ENCODE assay signal across 8 cellular contexts in genomic region chr2:159615936-159616733, GRCh38. TPM values are rescaled to one million over a fixed set of nuclear protein-coding genes. Genes with fewer than 3 reads are reported as not detected.
A peak's percentile ranks its signal among the peaks of the same experiment; 100 is the strongest.
DNase-seq lines count a peak whose midpoint lies in the region; ATAC-seq and TF ChIP-seq lines count a peak whose summit lies in the region.

TSS of gene BAZ2B (minus strand) at chr2:159616548. CDS start at chr2:159478719, 137,829 bp downstream.

- BruUV-seq in OCI-LY7 (replicated peaks; lab: Mats Ljungman, UMichigan) = no TSS peak

- no peak within 1 kb of the TSS for H4K8ac ChIP-seq in neuronal stem cell (ENCODE audit: low read depth, low read length)

- peaks cover 3% of the 10 kb centered on the region for H3K79me1 ChIP-seq in neuronal stem cell (ENCODE audit: low read depth, low read length)

- no peak within 1 kb of the TSS for H3K4ac ChIP-seq in neuronal stem cell (ENCODE audit: low read length)

- intact Hi-C loops in OCI-LY7 (cut with micrococcal nuclease; ENCODE audit: unreplicated experiment) = loop anchor here (5.0 kb wide), 1 partner anchor 191 kb away; no protein-coding TSS in a partner anchor
- intact Hi-C loops in Right ventricle myocardium inferior (cut with DNase I) = loop anchor here (1.0 to 10.0 kb wide), 3 partner anchors 96 to 653 kb away; partner anchors contain the start of genes MARCHF7 and WDSUB1
- intact Hi-C loops in aorta (cut with DNase I) = loop anchor here (1.0 to 10.0 kb wide), 3 partner anchors 96 to 161 kb away; partner anchors contain the start of gene MARCHF7 (in 2 of the 2)

- peak within 1 kb of the TSS; percentile 91 for H3K23ac ChIP-seq in neuronal stem cell (ENCODE audit: low read depth, low read length, poor library complexity)

- TF ChIP-seq CTCF in OCI-LY7 (conservative IDR thresholded peaks at IDR 0.05; ENCODE audit: low read length) = no peak

- H3K36me3 ChIP-seq in OCI-LY7 (ENCODE audit: insufficient read depth, low read length) = no peaks in the 10 kb centered on the region
- H3K36me3 ChIP-seq in neuronal stem cell (replicated peaks in 1 of 2; ENCODE audit: control insufficient read depth in 2 of 2, insufficient read depth in 2 of 2, low read length in 2 of 2) = no peaks in the 10 kb centered on the region
- H3K36me3 ChIP-seq in aorta (ENCODE audit: control insufficient read depth in 1 of 2, insufficient read depth in 2 of 2, low read length in 1 of 2) = no peaks in the 10 kb centered on the region

- peak within 1 kb of the TSS; percentile 84 for H2BK12ac ChIP-seq in neuronal stem cell (ENCODE audit: low read length)

- peak within 1 kb of the TSS; percentile 99 for H2BK5ac ChIP-seq in neuronal stem cell (ENCODE audit: low read length)

- CTCF ChIA-PET in OCI-LY7 (lab: Charles Lee; ENCODE audit: unreplicated experiment) = no interaction called here

- H3K79me2 ChIP-seq in OCI-LY7 (ENCODE audit: insufficient read depth, low read depth, low read length) = no peaks in the 10 kb centered on the region

- peak within 1 kb of the TSS; percentile 100 for H3K18ac ChIP-seq in neuronal stem cell (ENCODE audit: low read length)

- peak within 1 kb of the TSS; percentile 98 for H3K14ac ChIP-seq in neuronal stem cell (ENCODE audit: low read length)

- H3K4me3 ChIP-seq in OCI-LY7 (ENCODE audit: low read depth, low read length, poor library complexity, severe bottlenecking) = peak within 1 kb of the TSS; percentile 63
- H3K4me3 ChIP-seq in neuronal stem cell (ENCODE audit: low read length in 2 of 2) = peak within 1 kb of the TSS; percentile 68 to 94
- peak within 1 kb of the TSS; percentile 55 to 62 for H3K4me3 ChIP-seq in aorta (ENCODE audit: low read length in 2 of 2)

- H2AFZ ChIP-seq in OCI-LY7 (ENCODE audit: low read length) = no peak within 1 kb of the TSS
- peak within 1 kb of the TSS; percentile 72 for H2AFZ ChIP-seq in neuronal stem cell (ENCODE audit: low read length)

- peak within 1 kb of the TSS; percentile 87 for H2BK120ac ChIP-seq in neuronal stem cell (ENCODE audit: low read depth, low read length)

- WGBS in neuronal stem cell (ENCODE audit: extremely low coverage in 2 of 2, insufficient read length in 2 of 2, insufficient replicate concordance in 1 of 2), 2 donors = no CpG with 5 or more reads among the region's 35 CpGs
- 0% methylated on average over 35 of the region's 35 CpGs for WGBS in aorta, 2 donors

- H3K9me2 ChIP-seq in OCI-LY7 (ENCODE audit: insufficient read depth, low read length) = no peaks in the 10 kb centered on the region

- no peaks in the 10 kb centered on the region for H4K20me1 ChIP-seq in OCI-LY7 (ENCODE audit: insufficient read depth, low read length)

- H3K4me2 ChIP-seq in OCI-LY7 (ENCODE audit: low read length) = peak within 1 kb of the TSS; percentile 49; the same call in 1 of the 2 replicates
- peak within 1 kb of the TSS; percentile 49 for H3K4me2 ChIP-seq in neuronal stem cell (ENCODE audit: insufficient read depth, low read length, poor library complexity, severe bottlenecking)

- H3K27me3 ChIP-seq in neuronal stem cell (ENCODE audit: control insufficient read depth in 3 of 3, insufficient read depth in 3 of 3, low read depth in 1 of 3, low read length in 3 of 3) = no peaks in the 10 kb centered on the region
- no peaks in the 10 kb centered on the region for H3K27me3 ChIP-seq in aorta (ENCODE audit: control insufficient read depth in 1 of 2, insufficient read depth in 2 of 2, low read length in 1 of 2)

- H4K91ac ChIP-seq in neuronal stem cell (ENCODE audit: low read depth, low read length, poor library complexity) = no peak within 1 kb of the TSS

- H3K27ac ChIP-seq in OCI-LY7 (ENCODE audit: low read depth, low read length, poor library complexity, severe bottlenecking) (no peak within 1 kb of the TSS), neuronal stem cell (replicated peaks; ENCODE audit: low read length) (peak within 1 kb of the TSS; percentile 99), aorta (ENCODE audit: low read depth in 1 of 2, low read length in 2 of 2) (peak within 1 kb of the TSS; percentile 62 to 82)

- ATAC-seq in GM21367 (IDR thresholded peaks at IDR 0.05; ENCODE audit: unreplicated experiment) = peak; percentile 46
- ATAC-seq in Right ventricle myocardium inferior = peak; percentile 61
- ATAC-seq in aorta (ENCODE audit: low FRiP score) = peak; percentile 80

- no peaks in the 10 kb centered on the region for H3K9me3 ChIP-seq in OCI-LY7 (ENCODE audit: low read length)
- H3K9me3 ChIP-seq in neuronal stem cell (replicated peaks in 1 of 2; ENCODE audit: control insufficient read depth in 2 of 2, insufficient read depth in 1 of 2, low read depth in 1 of 2, low read length in 2 of 2) = no peaks in the 10 kb centered on the region
- no peaks in the 10 kb centered on the region for H3K9me3 ChIP-seq in aorta (ENCODE audit: control insufficient read depth, low read length)

- H3K9ac ChIP-seq in neuronal stem cell (ENCODE audit: low read depth, low read length, poor library complexity) = peak within 1 kb of the TSS; percentile 97

- H3K4me1 ChIP-seq in OCI-LY7 (ENCODE audit: insufficient read depth, low read length, poor library complexity, severe bottlenecking) (no peaks in the 10 kb centered on the region), neuronal stem cell (ENCODE audit: control insufficient read depth in 2 of 2, insufficient read depth in 1 of 2, low read depth in 1 of 2, low read length in 2 of 2) (peaks cover 0 to 12% of the 10 kb centered on the region in 2 donors), aorta (ENCODE audit: control insufficient read depth in 1 of 2, insufficient read depth in 2 of 2, low read length in 2 of 2) (peaks cover 2% of the 10 kb centered on the region in 2 donors)

- POLR2A ChIA-PET in OCI-LY7 (lab: Charles Lee) = no interaction called here

- peak within 1 kb of the TSS; percentile 81 for H2BK15ac ChIP-seq in neuronal stem cell (ENCODE audit: low read length)

- DNase-seq in DMS53 treated with DMSO at 0.1 percent for 48 hours (lab: John Stamatoyannopoulos, UW; ENCODE audit: unreplicated experiment) (peak; percentile 84), HPDE6-E6E7 (ENCODE audit: extremely low spot score) (peak; percentile 28), OCI-LY7 (ENCODE audit: low spot score) (no peak), amniotic epithelial cell (ENCODE audit: low read depth) (peak; percentile 88), Right ventricle myocardium inferior (ENCODE audit: missing footprints) (no peak), neuronal stem cell (ENCODE audit: low spot score) (peak; percentile 54), aorta (peak; percentile 78 to 84)

- peak within 1 kb of the TSS; percentile 99 for H2AK5ac ChIP-seq in neuronal stem cell (ENCODE audit: low read depth, low read length)

RNA-seq across cellular contexts. Expression of gene BAZ2B, which starts in this region (rescaled TPM):
- total RNA-seq in OCI-LY7 (2014; rRNA removed; shearing (Covaris generic)) = 3.7 and 10.8 TPM in 2 replicates
- total RNA-seq in OCI-LY7 (2022) (11.8 and 16.2 TPM in 2 replicates), Right ventricle myocardium inferior (35.3 TPM), aorta (100 to 1,000 TPM in 1 of 2 donors, 10 to 100 TPM in 1; 82.6 to 139 TPM)
- polyA plus RNA-seq in neuronal stem cell (2013, experiment 1 of 2) = 28.5 TPM
- polyA plus RNA-seq in neuronal stem cell (2013, experiment 2 of 2) = 30.8 TPM
- 10 to 100 TPM; 21.4 to 39.4 TPM for polyA plus RNA-seq in aorta

Comparison
In these comparisons a context has a peak if more than half of its experiments do, and no peak if none do; other contexts are left out.
1. DNase-seq: peak in DMS53 treated with DMSO at 0.1 percent for 48 hours (single experiment), HPDE6-E6E7 (single experiment), amniotic epithelial cell (single experiment), neuronal stem cell (single experiment) and aorta (2 of 2); none in OCI-LY7 (single experiment) and Right ventricle myocardium inferior (single experiment).
2. Peak in every context shown above with its lines, with median percentiles within 50 percentile points of each other: ATAC-seq and H3K4me3 ChIP-seq.